In genomic region chrX:30156880-30157560, GRCh38 we compare ENCODE assay signal across 2 cellular contexts.
TF ChIP-seq lines count a peak whose summit lies in the region.

No MANE protein-coding gene starts in this region.

TF ChIP-seq in A549, 52 proteins besides CTCF, POLR2A, EP300 and RAD21:
- TF ChIP-seq JUN (IDR thresholded peaks at IDR 0.05) (no peak), HOXA7 (CRISPR knock-in tag; IDR thresholded peaks at IDR 0.05) (no peak), FOSL2 (IDR thresholded peaks at IDR 0.05) (no peak), FOSL2 (CRISPR knock-in tag; IDR thresholded peaks at IDR 0.05) (no peak), HDAC2 (IDR thresholded peaks at IDR 0.05) (no peak), CHD4 (IDR thresholded peaks at IDR 0.05; ENCODE audit: borderline replicate concordance) (no peak), EHF (CRISPR knock-in tag; IDR thresholded peaks at IDR 0.05) (no peak), JUNB (IDR thresholded peaks at IDR 0.05) (no peak), CBX2 (IDR thresholded peaks at IDR 0.05; ENCODE audit: borderline replicate concordance, low read depth) (no peak), MAFK (IDR thresholded peaks at IDR 0.05; ENCODE audit: partially characterized antibody) (no peak), GATA3 (IDR thresholded peaks at IDR 0.05; ENCODE audit: borderline replicate concordance) (no peak), PBX3 (IDR thresholded peaks at IDR 0.05) (no peak), ZFP36 (IDR thresholded peaks at IDR 0.05; ENCODE audit: borderline replicate concordance, partially characterized antibody) (no peak), USF2 (IDR thresholded peaks at IDR 0.05) (no peak), NR3C1 (IDR thresholded peaks at IDR 0.05) (no peak), HES2 (IDR thresholded peaks at IDR 0.05) (no peak), E2F6 (IDR thresholded peaks at IDR 0.05; ENCODE audit: borderline replicate concordance, low read depth) (no peak), RCOR1 (IDR thresholded peaks at IDR 0.05; ENCODE audit: low read depth, low read length) (no peak)
- TF ChIP-seq, protein P1, sequence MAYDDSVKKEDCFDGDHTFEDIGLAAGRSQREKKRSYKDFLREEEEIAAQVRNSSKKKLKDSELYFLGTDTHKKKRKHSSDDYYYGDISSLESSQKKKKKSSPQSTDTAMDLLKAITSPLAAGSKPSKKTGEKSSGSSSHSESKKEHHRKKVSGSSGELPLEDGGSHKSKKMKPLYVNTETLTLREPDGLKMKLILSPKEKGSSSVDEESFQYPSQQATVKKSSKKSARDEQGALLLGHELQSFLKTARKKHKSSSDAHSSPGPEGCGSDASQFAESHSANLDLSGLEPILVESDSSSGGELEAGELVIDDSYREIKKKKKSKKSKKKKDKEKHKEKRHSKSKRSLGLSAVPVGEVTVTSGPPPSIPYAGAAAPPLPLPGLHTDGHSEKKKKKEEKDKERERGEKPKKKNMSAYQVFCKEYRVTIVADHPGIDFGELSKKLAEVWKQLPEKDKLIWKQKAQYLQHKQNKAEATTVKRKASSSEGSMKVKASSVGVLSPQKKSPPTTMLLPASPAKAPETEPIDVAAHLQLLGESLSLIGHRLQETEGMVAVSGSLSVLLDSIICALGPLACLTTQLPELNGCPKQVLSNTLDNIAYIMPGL (CRISPR knock-in tag; IDR thresholded peaks at IDR 0.05; ENCODE audit: borderline replicate concordance) = no peak
- TF ChIP-seq, protein P2, sequence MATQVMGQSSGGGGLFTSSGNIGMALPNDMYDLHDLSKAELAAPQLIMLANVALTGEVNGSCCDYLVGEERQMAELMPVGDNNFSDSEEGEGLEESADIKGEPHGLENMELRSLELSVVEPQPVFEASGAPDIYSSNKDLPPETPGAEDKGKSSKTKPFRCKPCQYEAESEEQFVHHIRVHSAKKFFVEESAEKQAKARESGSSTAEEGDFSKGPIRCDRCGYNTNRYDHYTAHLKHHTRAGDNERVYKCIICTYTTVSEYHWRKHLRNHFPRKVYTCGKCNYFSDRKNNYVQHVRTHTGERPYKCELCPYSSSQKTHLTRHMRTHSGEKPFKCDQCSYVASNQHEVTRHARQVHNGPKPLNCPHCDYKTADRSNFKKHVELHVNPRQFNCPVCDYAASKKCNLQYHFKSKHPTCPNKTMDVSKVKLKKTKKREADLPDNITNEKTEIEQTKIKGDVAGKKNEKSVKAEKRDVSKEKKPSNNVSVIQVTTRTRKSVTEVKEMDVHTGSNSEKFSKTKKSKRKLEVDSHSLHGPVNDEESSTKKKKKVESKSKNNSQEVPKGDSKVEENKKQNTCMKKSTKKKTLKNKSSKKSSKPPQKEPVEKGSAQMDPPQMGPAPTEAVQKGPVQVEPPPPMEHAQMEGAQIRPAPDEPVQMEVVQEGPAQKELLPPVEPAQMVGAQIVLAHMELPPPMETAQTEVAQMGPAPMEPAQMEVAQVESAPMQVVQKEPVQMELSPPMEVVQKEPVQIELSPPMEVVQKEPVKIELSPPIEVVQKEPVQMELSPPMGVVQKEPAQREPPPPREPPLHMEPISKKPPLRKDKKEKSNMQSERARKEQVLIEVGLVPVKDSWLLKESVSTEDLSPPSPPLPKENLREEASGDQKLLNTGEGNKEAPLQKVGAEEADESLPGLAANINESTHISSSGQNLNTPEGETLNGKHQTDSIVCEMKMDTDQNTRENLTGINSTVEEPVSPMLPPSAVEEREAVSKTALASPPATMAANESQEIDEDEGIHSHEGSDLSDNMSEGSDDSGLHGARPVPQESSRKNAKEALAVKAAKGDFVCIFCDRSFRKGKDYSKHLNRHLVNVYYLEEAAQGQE (IDR thresholded peaks at IDR 0.05) = no peak
- TF ChIP-seq, protein P3, sequence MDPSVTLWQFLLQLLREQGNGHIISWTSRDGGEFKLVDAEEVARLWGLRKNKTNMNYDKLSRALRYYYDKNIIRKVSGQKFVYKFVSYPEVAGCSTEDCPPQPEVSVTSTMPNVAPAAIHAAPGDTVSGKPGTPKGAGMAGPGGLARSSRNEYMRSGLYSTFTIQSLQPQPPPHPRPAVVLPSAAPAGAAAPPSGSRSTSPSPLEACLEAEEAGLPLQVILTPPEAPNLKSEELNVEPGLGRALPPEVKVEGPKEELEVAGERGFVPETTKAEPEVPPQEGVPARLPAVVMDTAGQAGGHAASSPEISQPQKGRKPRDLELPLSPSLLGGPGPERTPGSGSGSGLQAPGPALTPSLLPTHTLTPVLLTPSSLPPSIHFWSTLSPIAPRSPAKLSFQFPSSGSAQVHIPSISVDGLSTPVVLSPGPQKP (IDR thresholded peaks at IDR 0.05; ENCODE audit: low read depth, low read length) = no peak

TF ChIP-seq in H1, 55 proteins besides CTCF, POLR2A, EP300 and RAD21:
- TF ChIP-seq GTF2F1 (IDR thresholded peaks at IDR 0.05; ENCODE audit: borderline replicate concordance, low read depth, low read length) (no peak), EZH2 (IDR thresholded peaks at IDR 0.05; ENCODE audit: low read depth, low read length, severe bottlenecking) (no peak), CHD7 (IDR thresholded peaks at IDR 0.05; ENCODE audit: insufficient replicate concordance, low read length) (no peak), SUZ12 (IDR thresholded peaks at IDR 0.05; ENCODE audit: low read length) (no peak), KDM4A (IDR thresholded peaks at IDR 0.05; ENCODE audit: low read depth, low read length, severe bottlenecking) (no peak), CEBPB (IDR thresholded peaks at IDR 0.05; ENCODE audit: low read depth, low read length) (no peak), E2F6 (IDR thresholded peaks at IDR 0.05) (no peak), EGR1 (IDR thresholded peaks at IDR 0.05; ENCODE audit: borderline replicate concordance, low read depth, low read length) (no peak), BACH1 (IDR thresholded peaks at IDR 0.05; ENCODE audit: low read length) (no peak), SIN3A (conservative IDR thresholded peaks at IDR 0.05 in 1 of 2, IDR thresholded peaks at IDR 0.05 in 1 of 2; ENCODE audit: low read depth in 1 of 2, low read length in 2 of 2) (no peak), GABPA (IDR thresholded peaks at IDR 0.05; ENCODE audit: borderline replicate concordance, insufficient read depth, low read length) (no peak), USF2 (IDR thresholded peaks at IDR 0.05; ENCODE audit: low read length) (no peak), HDAC6 (IDR thresholded peaks at IDR 0.05; ENCODE audit: low read depth, low read length) (no peak)
TF ChIP-seq in H1: peak in this region for 0.
